20 cellular contexts compared by ENCODE assay signal in genomic region chr15:100029868-100030479, GRCh38.
"Had no signal": no experiment of that assay in that cellular context is flagged by ENCODE, and none has a peak within 500 bp of the region (broad histone marks: within the 10 kb centered on the region; RNA-seq: fewer than 3 reads in every experiment).

No MANE protein-coding gene starts in this region.

- H3K4me3 ChIP-seq: Peyer's patch had no signal

- H3K4me3 Mint-ChIP-seq: activated B cell treated with CpG ODN at 0.5 μM for 24 hours; activated CD4-positive, alpha-beta memory T cell treated with anti-CD3 and anti-CD28 coated beads, Interleukin-2, amount 10 ng/mL, durations not matched to agents 7 days and 5 days; activated naive CD4-positive, alpha-beta T cell treated with anti-CD3 and anti-CD28 coated beads, Interleukin-2, amount 10 ng/mL, durations not matched to agents 7 days and 5 days; activated naive CD8-positive, alpha-beta T cell treated with anti-CD3 and anti-CD28 coated beads for 36 hours; activated T-helper 17 cell treated with anti-CD3 and anti-CD28 coated beads, Interleukin-2, amount 50 U/mL, for 72 hours; T-helper 17 cell had no signal

- H3K4me1 ChIP-seq: Peyer's patch had no signal

- DNase-seq: activated B cell treated with CpG ODN at 0.5 μM for 24 hours; activated CD4-positive, alpha-beta memory T cell treated with anti-CD3 and anti-CD28 coated beads, Interleukin-2, amount 10 ng/mL, durations not matched to agents 7 days and 5 days; activated CD4-positive, alpha-beta T cell treated with anti-CD3 and anti-CD28 coated beads, Interleukin-2, amount 50 U/mL, for 1 hour; activated gamma-delta T cell treated with Interleukin-2 at 50 U/mL for 16 hours; activated naive CD4-positive, alpha-beta T cell treated with anti-CD3 and anti-CD28 coated beads, Interleukin-2, amount 10 ng/mL, durations not matched to agents 7 days and 5 days; activated naive CD8-positive, alpha-beta T cell treated with anti-CD3 and anti-CD28 coated beads for 36 hours; activated T-cell treated with anti-CD3 and anti-CD28 coated beads for 4 hours; activated T-cell treated with anti-CD3 and anti-CD28 coated beads, Interleukin-2, amount 50 U/mL, for 48 hours; Kasumi-1; KBM-7; NCI-H1048; NCI-H146; NCI-H187 treated with DMSO at 0.1 percent for 48 hours; NCI-H2081 treated with DMSO at 0.1 percent for 48 hours; NCI-H446; NCI-H524; Peyer's patch; SIG-M5; T-helper 17 cell had no signal

- H3K27ac ChIP-seq: Peyer's patch had no signal

- H3K4me1 Mint-ChIP-seq: activated B cell treated with CpG ODN at 0.5 μM for 24 hours; activated CD4-positive, alpha-beta memory T cell treated with anti-CD3 and anti-CD28 coated beads, Interleukin-2, amount 10 ng/mL, durations not matched to agents 7 days and 5 days; activated naive CD4-positive, alpha-beta T cell treated with anti-CD3 and anti-CD28 coated beads, Interleukin-2, amount 10 ng/mL, durations not matched to agents 7 days and 5 days; activated naive CD8-positive, alpha-beta T cell treated with anti-CD3 and anti-CD28 coated beads for 36 hours; activated T-helper 17 cell treated with anti-CD3 and anti-CD28 coated beads, Interleukin-2, amount 50 U/mL, for 72 hours had no signal

- H3K36me3 ChIP-seq: Peyer's patch had no signal

- ATAC-seq: activated T-helper 17 cell treated with anti-CD3 and anti-CD28 coated beads, Interleukin-2, amount 50 U/mL, for 72 hours; T-helper 17 cell had no signal

- H3K27ac Mint-ChIP-seq: activated B cell treated with CpG ODN at 0.5 μM for 24 hours; activated CD4-positive, alpha-beta memory T cell treated with anti-CD3 and anti-CD28 coated beads, Interleukin-2, amount 10 ng/mL, durations not matched to agents 7 days and 5 days; activated naive CD4-positive, alpha-beta T cell treated with anti-CD3 and anti-CD28 coated beads, Interleukin-2, amount 10 ng/mL, durations not matched to agents 7 days and 5 days; activated naive CD8-positive, alpha-beta T cell treated with anti-CD3 and anti-CD28 coated beads for 36 hours; activated T-helper 17 cell treated with anti-CD3 and anti-CD28 coated beads, Interleukin-2, amount 50 U/mL, for 72 hours; T-helper 17 cell had no signal

- H3K27me3 Mint-ChIP-seq: activated CD4-positive, alpha-beta memory T cell treated with anti-CD3 and anti-CD28 coated beads, Interleukin-2, amount 10 ng/mL, durations not matched to agents 7 days and 5 days; activated naive CD4-positive, alpha-beta T cell treated with anti-CD3 and anti-CD28 coated beads, Interleukin-2, amount 10 ng/mL, durations not matched to agents 7 days and 5 days; activated naive CD8-positive, alpha-beta T cell treated with anti-CD3 and anti-CD28 coated beads for 36 hours; activated T-helper 17 cell treated with anti-CD3 and anti-CD28 coated beads, Interleukin-2, amount 50 U/mL, for 72 hours; T-helper 17 cell had no signal

- H3K27me3 ChIP-seq: Peyer's patch had no signal

- H3K9me3 ChIP-seq: Peyer's patch had no signal
